In the genomic region with DNA sequence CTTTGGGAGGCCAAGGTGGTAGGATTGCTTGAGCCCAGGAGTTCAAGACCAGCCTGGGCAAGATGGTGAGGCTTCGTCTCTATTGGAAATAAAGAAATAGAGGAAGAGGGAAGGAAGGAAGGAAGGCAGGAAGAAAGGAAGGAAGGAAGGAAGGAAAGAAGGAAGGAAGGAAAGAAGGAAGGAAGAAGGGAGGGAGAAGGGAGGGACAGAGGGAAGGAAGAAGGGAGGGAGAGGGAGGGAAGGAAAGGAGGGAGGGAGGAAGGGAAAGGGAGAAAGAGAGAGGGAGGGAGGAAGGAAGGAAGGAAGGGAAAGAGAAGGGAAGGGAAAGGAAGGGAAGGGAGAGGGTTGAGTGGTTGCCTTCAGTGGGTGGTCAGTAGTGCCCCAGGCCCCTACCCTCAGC, we compare ENCODE assay signal across 34 cellular contexts. TPM values are rescaled to one million over a fixed set of nuclear protein-coding genes. Genes with fewer than 3 reads are reported as not detected.
"Had no signal": no experiment of that assay in that cellular context is flagged by ENCODE, and none has a peak within 500 bp of the region (broad histone marks: within the 10 kb centered on the region; RNA-seq: fewer than 3 reads in every experiment).

No MANE protein-coding gene starts in this region.

- H3K27me3 ChIP-seq: ovary, testis, vagina had no signal

- DNase-seq: naive B cell; naive thymus-derived CD8-positive, alpha-beta T cell; nephron progenitor cell; occipital lobe; ovary; posterior cingulate gyrus; psoas muscle; right cardiac atrium; spleen; stimulated activated CD4-positive, alpha-beta T cell treated with anti-CD3 and anti-CD28 coated beads, Interleukin-12 subunit alpha, Interleukin-12 subunit beta, amount 100 ng/mL, for 4 hours; stimulated activated CD4-positive, alpha-beta T cell treated with anti-CD3 and anti-CD28 coated beads, Interleukin-1b, Interleukin-23, amount 100 ng/mL, for 48 hours; stimulated activated CD4-positive, alpha-beta T cell treated with anti-CD3 and anti-CD28 coated beads, Interleukin-4, amount 100 ng/mL, for 1 hour; stimulated activated CD4-positive, alpha-beta T cell treated with anti-CD3 and anti-CD28 coated beads, Interleukin-4, amount 100 ng/mL, for 4 hours; stimulated activated CD8-positive, alpha-beta memory T cell treated with anti-CD3 and anti-CD28 coated beads, Interleukin-4, amount 100 ng/mL, for 48 hours; stimulated activated naive CD4-positive, alpha-beta T cell; stimulated activated naive CD8-positive, alpha-beta T cell treated with anti-CD3 and anti-CD28 coated beads, Interleukin-15, amount 100 ng/mL, for 72 hours; stimulated activated naive CD8-positive, alpha-beta T cell treated with anti-CD3 and anti-CD28 coated beads, Interleukin-15, Interleukin-2, amounts not matched to agents 100 U/mL and 50 U/mL, for 24 hours; substantia nigra; testis; tibial artery; transverse colon; upper lobe of right lung had no signal

- H3K27ac ChIP-seq: ovary, parathyroid adenoma, psoas muscle, skin epidermis, spleen, suprapubic skin, testis, tibial artery, transverse colon, upper lobe of right lung, vagina had no signal

- ATAC-seq: naive thymus-derived CD8-positive, alpha-beta T cell; psoas muscle; right cardiac atrium; sciatic nerve; stimulated activated naive CD8-positive, alpha-beta T cell treated with anti-CD3 and anti-CD28 coated beads, Interleukin-15, amount 100 ng/mL, for 72 hours; stimulated activated naive CD8-positive, alpha-beta T cell treated with anti-CD3 and anti-CD28 coated beads, Interleukin-15, Interleukin-2, amounts not matched to agents 100 U/mL and 50 U/mL, for 24 hours had no signal

- H3K9me3 ChIP-seq: ovary, psoas muscle, spleen, suprapubic skin, testis, tibial artery, transverse colon, upper lobe of right lung, vagina had no signal

- H3K9ac ChIP-seq: parathyroid adenoma had no signal

- H3K4me3 ChIP-seq: ovary, psoas muscle, skin epidermis, smooth muscle cell, spleen, suprapubic skin, testis, tibial artery, transverse colon, upper lobe of right lung, vagina had no signal

- H3K36me3 ChIP-seq: ovary, spleen, suprapubic skin, tibial artery, transverse colon, upper lobe of right lung, vagina had no signal

- H3K79me2 ChIP-seq: parathyroid adenoma had no signal

- H3K4me1 ChIP-seq: parathyroid adenoma, psoas muscle, spleen, suprapubic skin, testis, tibial artery, transverse colon, upper lobe of right lung, vagina had no signal

- H2AFZ ChIP-seq: parathyroid adenoma had no signal

- H3K4me2 ChIP-seq: smooth muscle cell had no signal

RNA-seq across cellular contexts. Expression of a gene that starts 13.9 kb away (rescaled TPM):
- total RNA-seq: vagina had no signal
- polyA plus RNA-seq: naive thymus-derived CD8-positive, alpha-beta T cell had no signal

RNA-seq across cellular contexts. Expression of a gene that starts 17.9 kb away (rescaled TPM):
- total RNA-seq: naive thymus-derived CD8-positive, alpha-beta T cell; natural killer cell treated with Interleukin-12 subunit alpha and Interleukin-12 subunit beta and Interleukin-15 and Interleukin-18, amount 100 ng/mL, for 72 hours; neural crest cell; occipital lobe; osteoblast; progenitor cell of endocrine pancreas; psoas muscle; renal cortical epithelial cell; right cardiac atrium; sciatic nerve; smooth muscle cell; spleen; testis; transverse colon; upper lobe of right lung; urinary bladder; vagina had no signal
- polyA plus RNA-seq: naive thymus-derived CD8-positive, alpha-beta T cell; ovary; right cardiac atrium; smooth muscle cell; spleen; urinary bladder had no signal

RNA-seq across cellular contexts. Expression of a gene that starts 47.4 kb away (rescaled TPM):
- total RNA-seq: naive thymus-derived CD8-positive, alpha-beta T cell; natural killer cell treated with Interleukin-12 subunit alpha and Interleukin-12 subunit beta and Interleukin-15 and Interleukin-18, amount 100 ng/mL, for 72 hours; psoas muscle; upper lobe of right lung had no signal
- polyA plus RNA-seq: naive thymus-derived CD8-positive, alpha-beta T cell had no signal
